In genomic region chr14:60090864-60091519, GRCh38 we compare ENCODE assay signal across 8 cellular contexts. TPM values are rescaled to one million over a fixed set of nuclear protein-coding genes. Genes with fewer than 3 reads are reported as not detected.
DNase-seq lines count a peak whose midpoint lies in the region; ATAC-seq and TF ChIP-seq lines count a peak whose summit lies in the region.

No MANE protein-coding gene starts in this region.

- intact Hi-C loops in MCF 10A (cut with micrococcal nuclease) (loop anchor here (2.0 to 10.0 kb wide), 3 partner anchors 61 to 164 kb away; no protein-coding TSS in a partner anchor), sciatic nerve (cut with DNase I) (no loop called here)

- H3K9me3 Mint-ChIP-seq in MCF 10A (ENCODE audit: unreplicated experiment), result no peaks in the 10 kb centered on the region

- H3K27ac Mint-ChIP-seq in MCF 10A (ENCODE audit: low read depth, unreplicated experiment), result peak overlapping the region; percentile 97

- no peaks in the 10 kb centered on the region for H3K36me3 ChIP-seq in HUES6 (ENCODE audit: control insufficient read depth, insufficient read depth, low read length)

- TF ChIP-seq CTCF in RWPE1 (conservative IDR thresholded peaks at IDR 0.05; ENCODE audit: low read depth), result no peak
- no peak for TF ChIP-seq CTCF in MCF 10A (IDR thresholded peaks at IDR 0.05; ENCODE audit: unreplicated experiment)

- H3K4me1 Mint-ChIP-seq in MCF 10A (ENCODE audit: insufficient read depth, unreplicated experiment), result peaks cover 26% of the 10 kb centered on the region

- CTCF ChIA-PET in RWPE1 (lab: Yijun Ruan, JAX) (interaction anchor here (0.7 kb wide), 1 partner anchor 10 kb away, joined by 6 read pairs; no protein-coding TSS in a partner anchor), MCF 10A (lab: Yijun Ruan, JAX) (interaction anchor here (0.6 to 1.9 kb wide), 6 partner anchors 17 to 1171 kb away, joined by 3 to 8 read pairs (median 4); partner anchors contain the start of gene DHRS7)

- peak overlapping the region; percentile 93 for H3K4me3 Mint-ChIP-seq in MCF 10A (ENCODE audit: unreplicated experiment)

- H3K4me1 ChIP-seq in HUES6 (ENCODE audit: control insufficient read depth, insufficient read depth, low read length), result peaks cover 16% of the 10 kb centered on the region

- H3K9ac ChIP-seq in HUES6 (ENCODE audit: low read length), result peak overlapping the region; percentile 92

- no peaks in the 10 kb centered on the region for H3K36me3 Mint-ChIP-seq in MCF 10A (ENCODE audit: insufficient read depth, unreplicated experiment)

- no peaks in the 10 kb centered on the region for H3K27me3 Mint-ChIP-seq in MCF 10A (ENCODE audit: insufficient read depth, unreplicated experiment)

- TSS peak; percentile 93 for BruUV-seq in MCF 10A (replicated peaks; lab: Mats Ljungman, UMichigan)

- peak; percentile 47 for DNase-seq in COLO668 (lab: John Stamatoyannopoulos, UW; ENCODE audit: unreplicated experiment)
- DNase-seq in RWPE1 (ENCODE audit: low spot score), result peak; percentile 71
- DNase-seq in MCF 10A (ENCODE audit: unreplicated experiment), result peak; percentile 82
- peak; percentile 67 for DNase-seq in sciatic nerve (ENCODE audit: low spot score)
- no peak for DNase-seq in NCI-H226

- H3K27ac ChIP-seq in HUES6 (ENCODE audit: low read depth, low read length), result 0 out of 2 replicates have a peak overlapping the region, but pooled peaks have one; percentile 83
- H3K27ac ChIP-seq in RWPE1, result peak overlapping the region; percentile 100

- H3K4me3 ChIP-seq in HUES6 (ENCODE audit: low read depth, low read length), result peak overlapping the region; percentile 93
- H3K4me3 ChIP-seq in iPS-18c (ENCODE audit: insufficient read depth, low read depth, low read length), result peak overlapping the region; percentile 95

- POLR2A ChIA-PET in RWPE1 (lab: Yijun Ruan, JAX; ENCODE audit: low non-redundant PET) (interaction anchor here (0.6 to 1.1 kb wide), 3 partner anchors 10 to 607 kb away, joined by 3 to 4 read pairs (median 3); partner anchors contain the start of genes JKAMP, L3HYPDH and PPM1A), MCF 10A (lab: Yijun Ruan, JAX) (interaction anchor here (0.6 to 3.4 kb wide), 17 partner anchors 10 to 1851 kb away, joined by 3 to 21 read pairs (median 4); partner anchors contain the start of genes DHRS7 and PPM1A)

- H3K9me3 ChIP-seq in HUES6 (ENCODE audit: control insufficient read depth, insufficient read depth, low read depth, low read length) (no peaks in the 10 kb centered on the region), iPS-18c (ENCODE audit: control insufficient read depth, insufficient read depth, low read length) (no peaks in the 10 kb centered on the region)

- ATAC-seq in sciatic nerve (peak; percentile 45), GM19467 (IDR thresholded peaks at IDR 0.05; ENCODE audit: unreplicated experiment) (no peak)

- no peaks in the 10 kb centered on the region for H3K27me3 ChIP-seq in HUES6 (ENCODE audit: control insufficient read depth, insufficient read depth, low read length)

RNA-seq across cellular contexts. Expression of gene PCNX4, which starts 0.7 kb away (rescaled TPM):
- total RNA-seq in MCF 10A (2022) (62.8 and 63.3 TPM in 2 replicates), sciatic nerve (55.4 TPM)
